ENCODE assay signal across 8 cellular contexts in genomic region chr16:88770459-88771293, GRCh38. TPM values are rescaled to one million over a fixed set of nuclear protein-coding genes. Genes with fewer than 3 reads are reported as not detected.
DNase-seq lines count a peak whose midpoint lies in the region; ATAC-seq and TF ChIP-seq lines count a peak whose summit lies in the region.

No MANE protein-coding gene starts in this region.

- peak overlapping the region in 1 of 2 donors; percentile 10 for H3K4me3 ChIP-seq in uterus

- peak; percentile 20 to 33 for TF ChIP-seq POLR2A in uterus (IDR thresholded peaks at IDR 0.05)

- no peaks in the 10 kb centered on the region for H3K27me3 ChIP-seq in uterus

- H3K9me3 Mint-ChIP-seq in MCF 10A (ENCODE audit: unreplicated experiment) = no peaks in the 10 kb centered on the region

- H3K4me1 Mint-ChIP-seq in MCF 10A (ENCODE audit: insufficient read depth, unreplicated experiment) = peaks cover 32% of the 10 kb centered on the region

- H3K4me1 ChIP-seq in uterus = peaks cover 10 to 61% of the 10 kb centered on the region in 2 donors

- H3K9me3 ChIP-seq in uterus = no peaks in the 10 kb centered on the region

- no TSS peak for BruUV-seq in MCF 10A (replicated peaks; lab: Mats Ljungman, UMichigan)

- H3K36me3 ChIP-seq in uterus = no peaks in the 10 kb centered on the region

- H3K4me3 Mint-ChIP-seq in MCF 10A (ENCODE audit: unreplicated experiment) = peak overlapping the region; percentile 57

- DNase-seq in activated CD4-positive, CD25-positive, alpha-beta regulatory T cell treated with anti-CD3 and anti-CD28 coated beads, Interleukin-2, amount 50 U/mL, for 72 hours = no peak
- DNase-seq in NCI-H526 treated with DMSO at 0.1 percent for 48 hours (lab: John Stamatoyannopoulos, UW) (peak; percentile 37), MCF 10A (ENCODE audit: unreplicated experiment) (peak; percentile 82), lung microvascular endothelial cell (ENCODE audit: low read depth in 2 of 2) (peak; percentile 51 to 83), uterus (peak; percentile 66 to 76), occipital lobe (lab: John Stamatoyannopoulos, UW) (no peak)

- POLR2A ChIA-PET in MCF 10A (lab: Yijun Ruan, JAX) = interaction anchor here (0.5 to 4.7 kb wide), 7 partner anchors 11 to 545 kb away, joined by 3 to 57 read pairs (median 4); partner anchors contain the start of genes APRT, GALNS, PIEZO1 and TRAPPC2L

- intact Hi-C loops in MCF 10A (cut with micrococcal nuclease) = no loop called here
- intact Hi-C loops in uterus (cut with DNase I; ENCODE audit: low total_unique reads) = no loop called here

- CTCF ChIA-PET in MCF 10A (lab: Yijun Ruan, JAX) = interaction anchor here (0.7 to 4.2 kb wide), 4 partner anchors 10 to 981 kb away, joined by 3 to 19 read pairs (median 7); no protein-coding TSS in a partner anchor

- ATAC-seq in activated CD4-positive, CD25-positive, alpha-beta regulatory T cell treated with anti-CD3 and anti-CD28 coated beads, Interleukin-2, amount 50 U/mL, for 24 hours = peak; percentile 36 to 49
- no peak for ATAC-seq in HG02885 (IDR thresholded peaks at IDR 0.05; ENCODE audit: poor library complexity, unreplicated experiment)

- H3K27ac ChIP-seq in uterus = peak overlapping the region; percentile 50 to 68

- TF ChIP-seq CTCF in MCF 10A (IDR thresholded peaks at IDR 0.05; ENCODE audit: unreplicated experiment) (no peak), uterus (IDR thresholded peaks at IDR 0.05) (peak in 1 of 4 experiments; percentile 19)

- H3K27ac Mint-ChIP-seq in MCF 10A (ENCODE audit: low read depth, unreplicated experiment) = peak overlapping the region; percentile 61

- H3K27me3 Mint-ChIP-seq in MCF 10A (ENCODE audit: insufficient read depth, unreplicated experiment) = no peaks in the 10 kb centered on the region

- H3K36me3 Mint-ChIP-seq in MCF 10A (ENCODE audit: insufficient read depth, unreplicated experiment) = peaks cover 16% of the 10 kb centered on the region

RNA-seq across cellular contexts. Expression of gene PIEZO1, which starts 14.3 kb away (rescaled TPM):
- total RNA-seq in MCF 10A (2022) (193 and 195 TPM in 2 replicates), lung microvascular endothelial cell (227 and 460 TPM in 2 replicates), uterus (100 to 1,000 TPM in 2 of 4 donors, 10 to 100 TPM in 2; 62.3 to 161 (median 123) TPM), occipital lobe (4.8 TPM)

RNA-seq across cellular contexts. Expression of gene CDT1, which starts 32.9 kb away (rescaled TPM):
- total RNA-seq in MCF 10A (2022) (5.3 and 16.6 TPM in 2 replicates), lung microvascular endothelial cell (1.8 and 3.7 TPM in 2 replicates), uterus (1 to 10 TPM in 1 of 4 donors, under 1 TPM in 1, not detected in 2; 0.34 to 6.6 TPM), occipital lobe (1.6 TPM)

RNA-seq across cellular contexts. Expression of gene APRT, which starts 41.1 kb away (rescaled TPM):
- total RNA-seq in MCF 10A (2022) (231 and 248 TPM in 2 replicates), lung microvascular endothelial cell (92.7 and 112 TPM in 2 replicates), uterus (10 to 100 TPM; 32.5 to 82.2 (median 56.3) TPM), occipital lobe (12.0 TPM)

Comparison
In these comparisons a context has a peak if more than half of its experiments do, and no peak if none do; other contexts are left out.
1. DNase-seq: peak in NCI-H526 treated with DMSO at 0.1 percent for 48 hours (single experiment), MCF 10A (single experiment), lung microvascular endothelial cell (2 of 2) and uterus (2 of 2); none in activated CD4-positive, CD25-positive, alpha-beta regulatory T cell treated with anti-CD3 and anti-CD28 coated beads, Interleukin-2, amount 50 U/mL, for 72 hours (single experiment) and occipital lobe (single experiment).
2. RNA of gene PIEZO1, which starts 14.3 kb away (total RNA-seq): 227 to 460 TPM in lung microvascular endothelial cell, 193 to 195 TPM in MCF 10A and 62.3 to 161 TPM in uterus; 4.8 TPM in occipital lobe (single experiment); every median in the first group is over 10 times any median in the second.